33 cellular contexts compared by ENCODE assay signal in genomic region chr9:116763665-116764064, GRCh38.
"Had no signal": no experiment of that assay in that cellular context is flagged by ENCODE, and none has a peak within 500 bp of the region (broad histone marks: within the 10 kb centered on the region; RNA-seq: fewer than 3 reads in every experiment).

No MANE protein-coding gene starts in this region.

- H3K4me3 ChIP-seq: ascending aorta, breast epithelium, cardiac muscle cell, colonic mucosa, dorsolateral prefrontal cortex, heart left ventricle had no signal

- H3K27me3 Mint-ChIP-seq: activated CD4-positive, alpha-beta memory T cell treated with anti-CD3 and anti-CD28 coated beads for 36 hours; activated CD4-positive, alpha-beta T cell treated with anti-CD3 and anti-CD28 coated beads, Interleukin-2, amount 10 ng/mL, durations not matched to agents 24 days and 14 days; activated CD8-positive, alpha-beta memory T cell treated with anti-CD3 and anti-CD28 coated beads, Interleukin-2, amount 10 ng/mL, durations not matched to agents 7 days and 5 days; activated naive CD4-positive, alpha-beta T cell treated with anti-CD3 and anti-CD28 coated beads, Interleukin-2, amount 10 ng/mL, durations not matched to agents 7 days and 5 days; dendritic cell treated with granulocyte-macrophage colony-stimulating factor and Interleukin-4, amounts not matched to agents 40 ng/mL and 50 ng/mL, for 4 days had no signal

- H3K27me3 ChIP-seq: ascending aorta, breast epithelium, cardiac muscle cell, colonic mucosa, dorsolateral prefrontal cortex had no signal

- H3K4me1 Mint-ChIP-seq: activated CD4-positive, alpha-beta T cell treated with anti-CD3 and anti-CD28 coated beads, Interleukin-2, amount 10 ng/mL, durations not matched to agents 24 days and 14 days; activated CD8-positive, alpha-beta memory T cell treated with anti-CD3 and anti-CD28 coated beads, Interleukin-2, amount 10 ng/mL, durations not matched to agents 7 days and 5 days; activated naive CD4-positive, alpha-beta T cell treated with anti-CD3 and anti-CD28 coated beads, Interleukin-2, amount 10 ng/mL, durations not matched to agents 7 days and 5 days; activated naive CD8-positive, alpha-beta T cell treated with anti-CD3 and anti-CD28 coated beads, Interleukin-2, amount 10 ng/mL, durations not matched to agents 7 days and 5 days had no signal

- H3K36me3 Mint-ChIP-seq: activated CD4-positive, alpha-beta memory T cell treated with anti-CD3 and anti-CD28 coated beads for 36 hours; activated CD8-positive, alpha-beta memory T cell treated with anti-CD3 and anti-CD28 coated beads, Interleukin-2, amount 10 ng/mL, durations not matched to agents 7 days and 5 days; activated naive CD4-positive, alpha-beta T cell treated with anti-CD3 and anti-CD28 coated beads, Interleukin-2, amount 10 ng/mL, durations not matched to agents 7 days and 5 days; activated naive CD4-positive, alpha-beta T cell treated with anti-CD3 and anti-CD28 coated beads, Interleukin-2, amount 50 U/mL, for 72 hours; activated naive CD8-positive, alpha-beta T cell treated with anti-CD3 and anti-CD28 coated beads, Interleukin-2, amount 10 ng/mL, durations not matched to agents 7 days and 5 days; brain; WTC11 had no signal

- H3K4me3 Mint-ChIP-seq: activated CD4-positive, alpha-beta memory T cell treated with anti-CD3 and anti-CD28 coated beads for 36 hours; activated CD4-positive, alpha-beta T cell treated with anti-CD3 and anti-CD28 coated beads, Interleukin-2, amount 10 ng/mL, durations not matched to agents 24 days and 14 days; activated CD8-positive, alpha-beta memory T cell treated with anti-CD3 and anti-CD28 coated beads, Interleukin-2, amount 10 ng/mL, durations not matched to agents 7 days and 5 days; activated CD8-positive, alpha-beta T cell treated with anti-CD3 and anti-CD28 coated beads, Interleukin-2, amount 10 ng/mL, durations not matched to agents 7 days and 5 days; activated naive CD4-positive, alpha-beta T cell treated with anti-CD3 and anti-CD28 coated beads, Interleukin-2, amount 10 ng/mL, durations not matched to agents 7 days and 5 days; activated naive CD8-positive, alpha-beta T cell treated with anti-CD3 and anti-CD28 coated beads, Interleukin-2, amount 10 ng/mL, durations not matched to agents 7 days and 5 days; activated T-helper 1 cell treated with anti-CD3 and anti-CD28 coated beads, Interleukin-12 subunit alpha, Interleukin-12 subunit beta, Interleukin-2, Interleukin-4 antibody, amounts not matched to agents 30 ng/mL and 10 ng/mL and 1 ng/mL, durations not matched to agents 14 hours and 24 hours and 36 hours; brain; dendritic cell treated with granulocyte-macrophage colony-stimulating factor and Interleukin-4, amounts not matched to agents 40 ng/mL and 50 ng/mL, for 4 days; endodermal cell; WTC11 had no signal

- H3K9me3 ChIP-seq: ascending aorta, breast epithelium, colonic mucosa, heart left ventricle had no signal

- H3K4me1 ChIP-seq: ascending aorta, breast epithelium, colonic mucosa, heart left ventricle had no signal

- H3K36me3 ChIP-seq: ascending aorta, breast epithelium, cardiac muscle cell, colonic mucosa, heart left ventricle had no signal

- ATAC-seq: activated CD4-positive, CD25-positive, alpha-beta regulatory T cell treated with anti-CD3 and anti-CD28 coated beads, Interleukin-2, amount 50 U/mL, for 24 hours; activated CD8-positive, alpha-beta memory T cell treated with anti-CD3 and anti-CD28 coated beads, Interleukin-2, amount 10 ng/mL, durations not matched to agents 7 days and 5 days; activated CD8-positive, alpha-beta T cell treated with anti-CD3 and anti-CD28 coated beads, Interleukin-2, amount 10 ng/mL, durations not matched to agents 7 days and 5 days; activated naive CD4-positive, alpha-beta T cell treated with anti-CD3 and anti-CD28 coated beads, Interleukin-2, amount 50 U/mL, for 72 hours; esophagus mucosa; heart left ventricle; WTC11 had no signal

- DNase-seq: activated CD4-positive, alpha-beta memory T cell treated with anti-CD3 and anti-CD28 coated beads for 36 hours; activated CD4-positive, alpha-beta T cell treated with anti-CD3 and anti-CD28 coated beads, Interleukin-2, amount 10 ng/mL, durations not matched to agents 24 days and 14 days; activated CD8-positive, alpha-beta memory T cell treated with anti-CD3 and anti-CD28 coated beads, Interleukin-2, amount 10 ng/mL, durations not matched to agents 7 days and 5 days; activated CD8-positive, alpha-beta memory T cell treated with anti-CD3 and anti-CD28 coated beads, Interleukin-2, amount 50 U/mL, for 4 hours; activated CD8-positive, alpha-beta T cell treated with anti-CD3 and anti-CD28 coated beads, Interleukin-2, amount 10 ng/mL, durations not matched to agents 7 days and 5 days; activated effector memory CD4-positive, alpha-beta T cell treated with anti-CD3 and anti-CD28 coated beads, Interleukin-2, amount 50 U/mL, for 16 hours; activated naive CD4-positive, alpha-beta T cell treated with anti-CD3 and anti-CD28 coated beads, Interleukin-2, amount 10 ng/mL, durations not matched to agents 7 days and 5 days; activated naive CD8-positive, alpha-beta T cell treated with anti-CD3 and anti-CD28 coated beads, Interleukin-2, amount 10 ng/mL, durations not matched to agents 7 days and 5 days; activated T-cell treated with anti-CD3 and anti-CD28 coated beads, Interleukin-2, amount 50 U/mL, for 1 hour; activated T-cell treated with anti-CD3 and anti-CD28 coated beads, Interleukin-2, amount 50 U/mL, for 48 hours; central memory CD4-positive, alpha-beta T cell; cerebellar nuclear complex; colonic mucosa; dorsolateral prefrontal cortex; effector memory CD4-positive, alpha-beta T cell; endodermal cell; foreskin fibroblast; glutamatergic neuron; heart left ventricle; hypothalamus; T-helper 2 cell had no signal

- H3K9me3 Mint-ChIP-seq: activated CD4-positive, alpha-beta memory T cell treated with anti-CD3 and anti-CD28 coated beads for 36 hours; activated CD4-positive, alpha-beta T cell treated with anti-CD3 and anti-CD28 coated beads, Interleukin-2, amount 10 ng/mL, durations not matched to agents 24 days and 14 days; activated naive CD4-positive, alpha-beta T cell treated with anti-CD3 and anti-CD28 coated beads, Interleukin-2, amount 10 ng/mL, durations not matched to agents 7 days and 5 days; activated naive CD4-positive, alpha-beta T cell treated with anti-CD3 and anti-CD28 coated beads, Interleukin-2, amount 50 U/mL, for 72 hours; activated naive CD8-positive, alpha-beta T cell treated with anti-CD3 and anti-CD28 coated beads, Interleukin-2, amount 10 ng/mL, durations not matched to agents 7 days and 5 days; activated T-helper 1 cell treated with anti-CD3 and anti-CD28 coated beads, Interleukin-12 subunit alpha, Interleukin-12 subunit beta, Interleukin-2, Interleukin-4 antibody, amounts not matched to agents 30 ng/mL and 10 ng/mL and 1 ng/mL, durations not matched to agents 14 hours and 24 hours and 36 hours; activated T-helper 2 cell treated with anti-CD3 and anti-CD28 coated beads, Interferon-gamma antibody, Interleukin-2, Interleukin-4, amounts not matched to agents 10 μg/mL and 5 μg/mL and 100 μg/mL, durations not matched to agents 14 hours and 24 hours and 36 hours; brain; dendritic cell treated with granulocyte-macrophage colony-stimulating factor and Interleukin-4, amounts not matched to agents 40 ng/mL and 50 ng/mL, for 4 days; endodermal cell; WTC11 had no signal

- H3K27ac ChIP-seq: ascending aorta, breast epithelium, cardiac muscle cell, colonic mucosa, dorsolateral prefrontal cortex, heart left ventricle, VCaP had no signal

- H3K27ac Mint-ChIP-seq: activated CD4-positive, alpha-beta memory T cell treated with anti-CD3 and anti-CD28 coated beads for 36 hours; activated CD4-positive, alpha-beta T cell treated with anti-CD3 and anti-CD28 coated beads, Interleukin-2, amount 10 ng/mL, durations not matched to agents 24 days and 14 days; activated CD8-positive, alpha-beta memory T cell treated with anti-CD3 and anti-CD28 coated beads, Interleukin-2, amount 10 ng/mL, durations not matched to agents 7 days and 5 days; activated CD8-positive, alpha-beta T cell treated with anti-CD3 and anti-CD28 coated beads, Interleukin-2, amount 10 ng/mL, durations not matched to agents 7 days and 5 days; activated naive CD4-positive, alpha-beta T cell treated with anti-CD3 and anti-CD28 coated beads, Interleukin-2, amount 10 ng/mL, durations not matched to agents 7 days and 5 days; activated naive CD4-positive, alpha-beta T cell treated with anti-CD3 and anti-CD28 coated beads, Interleukin-2, amount 50 U/mL, for 72 hours; activated naive CD8-positive, alpha-beta T cell treated with anti-CD3 and anti-CD28 coated beads, Interleukin-2, amount 10 ng/mL, durations not matched to agents 7 days and 5 days; activated T-helper 1 cell treated with anti-CD3 and anti-CD28 coated beads, Interleukin-12 subunit alpha, Interleukin-12 subunit beta, Interleukin-2, Interleukin-4 antibody, amounts not matched to agents 30 ng/mL and 10 ng/mL and 1 ng/mL, durations not matched to agents 14 hours and 24 hours and 36 hours; activated T-helper 2 cell treated with anti-CD3 and anti-CD28 coated beads, Interferon-gamma antibody, Interleukin-2, Interleukin-4, amounts not matched to agents 10 μg/mL and 5 μg/mL and 100 μg/mL, durations not matched to agents 14 hours and 24 hours and 36 hours; brain; dendritic cell treated with granulocyte-macrophage colony-stimulating factor and Interleukin-4, amounts not matched to agents 40 ng/mL and 50 ng/mL, for 4 days; endodermal cell; WTC11 had no signal
